ENCODE assay signal across 1 cellular context in the genomic region with DNA sequence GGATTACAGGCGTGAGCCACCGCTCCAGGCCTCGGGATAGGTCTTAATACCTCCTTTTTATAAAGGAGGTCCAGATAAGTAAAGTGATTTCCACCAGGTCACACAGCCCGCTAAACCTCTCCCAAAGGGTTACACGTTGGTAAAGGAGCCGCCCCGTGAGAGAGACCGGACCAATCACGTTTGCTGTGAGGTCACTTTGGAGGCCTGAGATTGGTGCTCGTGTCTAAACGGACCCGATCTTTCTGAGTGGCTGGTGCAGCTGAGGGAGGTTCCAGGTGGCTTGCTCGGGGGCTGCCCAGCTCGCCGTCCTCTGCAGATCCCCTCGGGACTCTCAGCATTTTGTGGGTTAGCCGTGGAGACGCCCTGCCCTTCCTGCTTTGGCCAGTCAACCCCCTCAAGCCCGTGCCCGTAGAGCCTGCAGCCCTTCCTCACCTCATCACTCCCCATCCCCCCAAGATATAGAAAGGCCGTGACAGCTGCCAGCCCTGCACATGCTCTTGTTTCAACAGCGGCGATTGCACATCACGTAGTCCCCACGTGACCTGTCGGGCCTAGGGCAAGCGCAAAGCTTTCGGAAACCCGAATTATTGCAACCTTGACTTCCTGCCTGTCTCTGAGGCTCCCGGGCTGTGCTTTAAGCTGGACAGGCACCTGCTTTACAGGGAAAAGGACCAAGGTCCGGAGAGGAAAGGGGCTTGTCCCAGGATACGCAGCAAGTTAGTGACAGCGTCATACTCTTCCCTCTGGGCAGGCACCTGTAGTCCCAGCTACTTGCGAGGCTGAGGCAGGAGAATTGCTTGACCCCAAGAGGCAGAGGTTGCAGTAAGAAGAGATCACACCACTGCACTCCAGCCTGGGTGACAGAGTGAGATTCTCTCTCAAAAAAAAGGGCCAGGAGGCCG.
A peak's percentile ranks its signal among the peaks of the same experiment; 100 is the strongest.
TF ChIP-seq lines count a peak whose summit lies in the region.

No MANE protein-coding gene starts in this region.

TF ChIP-seq in HEK293, 187 proteins besides CTCF, POLR2A, EP300 and RAD21 (continued from another document and continues in another):
- TF ChIP-seq, protein P1, sequence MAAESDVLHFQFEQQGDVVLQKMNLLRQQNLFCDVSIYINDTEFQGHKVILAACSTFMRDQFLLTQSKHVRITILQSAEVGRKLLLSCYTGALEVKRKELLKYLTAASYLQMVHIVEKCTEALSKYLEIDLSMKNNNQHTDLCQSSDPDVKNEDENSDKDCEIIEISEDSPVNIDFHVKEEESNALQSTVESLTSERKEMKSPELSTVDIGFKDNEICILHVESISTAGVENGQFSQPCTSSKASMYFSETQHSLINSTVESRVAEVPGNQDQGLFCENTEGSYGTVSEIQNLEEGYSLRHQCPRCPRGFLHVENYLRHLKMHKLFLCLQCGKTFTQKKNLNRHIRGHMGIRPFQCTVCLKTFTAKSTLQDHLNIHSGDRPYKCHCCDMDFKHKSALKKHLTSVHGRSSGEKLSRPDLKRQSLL (tag by site-specific recombination; IDR thresholded peaks at IDR 0.05) = no peak
- TF ChIP-seq, protein P2, sequence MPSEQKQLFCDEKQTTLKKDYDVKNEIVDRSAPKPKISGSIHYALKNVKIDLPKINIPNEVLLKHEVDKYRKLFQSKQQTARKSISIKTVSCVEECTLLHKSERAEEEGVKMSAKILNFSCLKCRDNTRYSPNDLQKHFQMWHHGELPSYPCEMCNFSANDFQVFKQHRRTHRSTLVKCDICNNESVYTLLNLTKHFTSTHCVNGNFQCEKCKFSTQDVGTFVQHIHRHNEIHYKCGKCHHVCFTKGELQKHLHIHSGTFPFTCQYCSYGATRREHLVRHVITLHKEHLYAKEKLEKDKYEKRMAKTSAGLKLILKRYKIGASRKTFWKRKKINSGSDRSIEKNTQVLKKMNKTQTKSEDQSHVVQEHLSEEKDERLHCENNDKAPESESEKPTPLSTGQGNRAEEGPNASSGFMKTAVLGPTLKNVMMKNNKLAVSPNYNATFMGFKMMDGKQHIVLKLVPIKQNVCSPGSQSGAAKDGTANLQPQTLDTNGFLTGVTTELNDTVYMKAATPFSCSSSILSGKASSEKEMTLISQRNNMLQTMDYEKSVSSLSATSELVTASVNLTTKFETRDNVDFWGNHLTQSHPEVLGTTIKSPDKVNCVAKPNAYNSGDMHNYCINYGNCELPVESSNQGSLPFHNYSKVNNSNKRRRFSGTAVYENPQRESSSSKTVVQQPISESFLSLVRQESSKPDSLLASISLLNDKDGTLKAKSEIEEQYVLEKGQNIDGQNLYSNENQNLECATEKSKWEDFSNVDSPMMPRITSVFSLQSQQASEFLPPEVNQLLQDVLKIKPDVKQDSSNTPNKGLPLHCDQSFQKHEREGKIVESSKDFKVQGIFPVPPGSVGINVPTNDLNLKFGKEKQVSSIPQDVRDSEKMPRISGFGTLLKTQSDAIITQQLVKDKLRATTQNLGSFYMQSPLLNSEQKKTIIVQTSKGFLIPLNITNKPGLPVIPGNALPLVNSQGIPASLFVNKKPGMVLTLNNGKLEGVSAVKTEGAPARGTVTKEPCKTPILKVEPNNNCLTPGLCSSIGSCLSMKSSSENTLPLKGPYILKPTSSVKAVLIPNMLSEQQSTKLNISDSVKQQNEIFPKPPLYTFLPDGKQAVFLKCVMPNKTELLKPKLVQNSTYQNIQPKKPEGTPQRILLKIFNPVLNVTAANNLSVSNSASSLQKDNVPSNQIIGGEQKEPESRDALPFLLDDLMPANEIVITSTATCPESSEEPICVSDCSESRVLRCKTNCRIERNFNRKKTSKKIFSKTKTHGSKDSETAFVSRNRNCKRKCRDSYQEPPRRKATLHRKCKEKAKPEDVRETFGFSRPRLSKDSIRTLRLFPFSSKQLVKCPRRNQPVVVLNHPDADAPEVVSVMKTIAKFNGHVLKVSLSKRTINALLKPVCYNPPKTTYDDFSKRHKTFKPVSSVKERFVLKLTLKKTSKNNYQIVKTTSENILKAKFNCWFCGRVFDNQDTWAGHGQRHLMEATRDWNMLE (tag by site-specific recombination; conservative IDR thresholded peaks at IDR 0.05; ENCODE audit: low read depth) = peak; percentile 51; the same call in 1 of the 2 replicates
- TF ChIP-seq, protein P3, sequence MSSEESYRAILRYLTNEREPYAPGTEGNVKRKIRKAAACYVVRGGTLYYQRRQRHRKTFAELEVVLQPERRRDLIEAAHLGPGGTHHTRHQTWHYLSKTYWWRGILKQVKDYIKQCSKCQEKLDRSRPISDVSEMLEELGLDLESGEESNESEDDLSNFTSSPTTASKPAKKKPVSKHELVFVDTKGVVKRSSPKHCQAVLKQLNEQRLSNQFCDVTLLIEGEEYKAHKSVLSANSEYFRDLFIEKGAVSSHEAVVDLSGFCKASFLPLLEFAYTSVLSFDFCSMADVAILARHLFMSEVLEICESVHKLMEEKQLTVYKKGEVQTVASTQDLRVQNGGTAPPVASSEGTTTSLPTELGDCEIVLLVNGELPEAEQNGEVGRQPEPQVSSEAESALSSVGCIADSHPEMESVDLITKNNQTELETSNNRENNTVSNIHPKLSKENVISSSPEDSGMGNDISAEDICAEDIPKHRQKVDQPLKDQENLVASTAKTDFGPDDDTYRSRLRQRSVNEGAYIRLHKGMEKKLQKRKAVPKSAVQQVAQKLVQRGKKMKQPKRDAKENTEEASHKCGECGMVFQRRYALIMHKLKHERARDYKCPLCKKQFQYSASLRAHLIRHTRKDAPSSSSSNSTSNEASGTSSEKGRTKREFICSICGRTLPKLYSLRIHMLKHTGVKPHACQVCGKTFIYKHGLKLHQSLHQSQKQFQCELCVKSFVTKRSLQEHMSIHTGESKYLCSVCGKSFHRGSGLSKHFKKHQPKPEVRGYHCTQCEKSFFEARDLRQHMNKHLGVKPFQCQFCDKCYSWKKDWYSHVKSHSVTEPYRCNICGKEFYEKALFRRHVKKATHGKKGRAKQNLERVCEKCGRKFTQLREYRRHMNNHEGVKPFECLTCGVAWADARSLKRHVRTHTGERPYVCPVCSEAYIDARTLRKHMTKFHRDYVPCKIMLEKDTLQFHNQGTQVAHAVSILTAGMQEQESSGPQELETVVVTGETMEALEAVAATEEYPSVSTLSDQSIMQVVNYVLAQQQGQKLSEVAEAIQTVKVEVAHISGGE (tag by site-specific recombination; conservative IDR thresholded peaks at IDR 0.05; ENCODE audit: low read depth) = 0 out of 2 replicates have a peak, but pooled peaks have one; percentile 14
- TF ChIP-seq TCF7L2 (IDR thresholded peaks at IDR 0.05; ENCODE audit: borderline replicate concordance, low read depth, low read length) = no peak
- TF ChIP-seq, protein P4, sequence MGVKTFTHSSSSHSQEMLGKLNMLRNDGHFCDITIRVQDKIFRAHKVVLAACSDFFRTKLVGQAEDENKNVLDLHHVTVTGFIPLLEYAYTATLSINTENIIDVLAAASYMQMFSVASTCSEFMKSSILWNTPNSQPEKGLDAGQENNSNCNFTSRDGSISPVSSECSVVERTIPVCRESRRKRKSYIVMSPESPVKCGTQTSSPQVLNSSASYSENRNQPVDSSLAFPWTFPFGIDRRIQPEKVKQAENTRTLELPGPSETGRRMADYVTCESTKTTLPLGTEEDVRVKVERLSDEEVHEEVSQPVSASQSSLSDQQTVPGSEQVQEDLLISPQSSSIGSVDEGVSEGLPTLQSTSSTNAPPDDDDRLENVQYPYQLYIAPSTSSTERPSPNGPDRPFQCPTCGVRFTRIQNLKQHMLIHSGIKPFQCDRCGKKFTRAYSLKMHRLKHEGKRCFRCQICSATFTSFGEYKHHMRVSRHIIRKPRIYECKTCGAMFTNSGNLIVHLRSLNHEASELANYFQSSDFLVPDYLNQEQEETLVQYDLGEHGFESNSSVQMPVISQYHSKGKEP (tag by site-specific recombination; IDR thresholded peaks at IDR 0.05) = peak; percentile 87
- peak; percentile 93 for TF ChIP-seq ZXDB (tag by site-specific recombination; IDR thresholded peaks at IDR 0.05)
- TF ChIP-seq, protein P5, sequence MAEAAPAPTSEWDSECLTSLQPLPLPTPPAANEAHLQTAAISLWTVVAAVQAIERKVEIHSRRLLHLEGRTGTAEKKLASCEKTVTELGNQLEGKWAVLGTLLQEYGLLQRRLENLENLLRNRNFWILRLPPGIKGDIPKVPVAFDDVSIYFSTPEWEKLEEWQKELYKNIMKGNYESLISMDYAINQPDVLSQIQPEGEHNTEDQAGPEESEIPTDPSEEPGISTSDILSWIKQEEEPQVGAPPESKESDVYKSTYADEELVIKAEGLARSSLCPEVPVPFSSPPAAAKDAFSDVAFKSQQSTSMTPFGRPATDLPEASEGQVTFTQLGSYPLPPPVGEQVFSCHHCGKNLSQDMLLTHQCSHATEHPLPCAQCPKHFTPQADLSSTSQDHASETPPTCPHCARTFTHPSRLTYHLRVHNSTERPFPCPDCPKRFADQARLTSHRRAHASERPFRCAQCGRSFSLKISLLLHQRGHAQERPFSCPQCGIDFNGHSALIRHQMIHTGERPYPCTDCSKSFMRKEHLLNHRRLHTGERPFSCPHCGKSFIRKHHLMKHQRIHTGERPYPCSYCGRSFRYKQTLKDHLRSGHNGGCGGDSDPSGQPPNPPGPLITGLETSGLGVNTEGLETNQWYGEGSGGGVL (tag by site-specific recombination; IDR thresholded peaks at IDR 0.05) = peak; percentile 83
- TF ChIP-seq ZNF555 (tag by site-specific recombination; conservative IDR thresholded peaks at IDR 0.05) = no peak
- no peak for TF ChIP-seq ZNF571 (tag by site-specific recombination; IDR thresholded peaks at IDR 0.05)
- TF ChIP-seq ZNF24 (tag by site-specific recombination; IDR thresholded peaks at IDR 0.05) = peak; percentile 93
- no peak for TF ChIP-seq ZNF112 (tag by site-specific recombination; IDR thresholded peaks at IDR 0.05)
- TF ChIP-seq, protein P6, sequence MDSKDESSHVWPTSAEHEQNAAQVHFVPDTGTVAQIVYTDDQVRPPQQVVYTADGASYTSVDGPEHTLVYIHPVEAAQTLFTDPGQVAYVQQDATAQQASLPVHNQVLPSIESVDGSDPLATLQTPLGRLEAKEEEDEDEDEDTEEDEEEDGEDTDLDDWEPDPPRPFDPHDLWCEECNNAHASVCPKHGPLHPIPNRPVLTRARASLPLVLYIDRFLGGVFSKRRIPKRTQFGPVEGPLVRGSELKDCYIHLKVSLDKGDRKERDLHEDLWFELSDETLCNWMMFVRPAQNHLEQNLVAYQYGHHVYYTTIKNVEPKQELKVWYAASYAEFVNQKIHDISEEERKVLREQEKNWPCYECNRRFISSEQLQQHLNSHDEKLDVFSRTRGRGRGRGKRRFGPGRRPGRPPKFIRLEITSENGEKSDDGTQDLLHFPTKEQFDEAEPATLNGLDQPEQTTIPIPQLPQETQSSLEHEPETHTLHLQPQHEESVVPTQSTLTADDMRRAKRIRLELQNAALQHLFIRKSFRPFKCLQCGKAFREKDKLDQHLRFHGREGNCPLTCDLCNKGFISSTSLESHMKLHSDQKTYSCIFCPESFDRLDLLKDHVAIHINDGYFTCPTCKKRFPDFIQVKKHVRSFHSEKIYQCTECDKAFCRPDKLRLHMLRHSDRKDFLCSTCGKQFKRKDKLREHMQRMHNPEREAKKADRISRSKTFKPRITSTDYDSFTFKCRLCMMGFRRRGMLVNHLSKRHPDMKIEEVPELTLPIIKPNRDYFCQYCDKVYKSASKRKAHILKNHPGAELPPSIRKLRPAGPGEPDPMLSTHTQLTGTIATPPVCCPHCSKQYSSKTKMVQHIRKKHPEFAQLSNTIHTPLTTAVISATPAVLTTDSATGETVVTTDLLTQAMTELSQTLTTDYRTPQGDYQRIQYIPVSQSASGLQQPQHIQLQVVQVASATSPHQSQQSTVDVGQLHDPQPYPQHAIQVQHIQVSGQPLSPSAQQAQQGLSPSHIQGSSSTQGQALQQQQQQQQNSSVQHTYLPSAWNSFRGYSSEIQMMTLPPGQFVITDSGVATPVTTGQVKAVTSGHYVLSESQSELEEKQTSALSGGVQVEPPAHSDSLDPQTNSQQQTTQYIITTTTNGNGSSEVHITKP (tag by site-specific recombination; IDR thresholded peaks at IDR 0.05) = peak; percentile 98
- TF ChIP-seq WT1 (tag by site-specific recombination; IDR thresholded peaks at IDR 0.05) = peak; percentile 25; the same call in 1 of the 2 replicates
- TF ChIP-seq, protein P7, sequence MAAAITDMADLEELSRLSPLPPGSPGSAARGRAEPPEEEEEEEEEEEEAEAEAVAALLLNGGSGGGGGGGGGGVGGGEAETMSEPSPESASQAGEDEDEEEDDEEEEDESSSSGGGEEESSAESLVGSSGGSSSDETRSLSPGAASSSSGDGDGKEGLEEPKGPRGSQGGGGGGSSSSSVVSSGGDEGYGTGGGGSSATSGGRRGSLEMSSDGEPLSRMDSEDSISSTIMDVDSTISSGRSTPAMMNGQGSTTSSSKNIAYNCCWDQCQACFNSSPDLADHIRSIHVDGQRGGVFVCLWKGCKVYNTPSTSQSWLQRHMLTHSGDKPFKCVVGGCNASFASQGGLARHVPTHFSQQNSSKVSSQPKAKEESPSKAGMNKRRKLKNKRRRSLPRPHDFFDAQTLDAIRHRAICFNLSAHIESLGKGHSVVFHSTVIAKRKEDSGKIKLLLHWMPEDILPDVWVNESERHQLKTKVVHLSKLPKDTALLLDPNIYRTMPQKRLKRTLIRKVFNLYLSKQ (tag by site-specific recombination; IDR thresholded peaks at IDR 0.05; ENCODE audit: borderline replicate concordance) = no peak
- TF ChIP-seq, protein P8, sequence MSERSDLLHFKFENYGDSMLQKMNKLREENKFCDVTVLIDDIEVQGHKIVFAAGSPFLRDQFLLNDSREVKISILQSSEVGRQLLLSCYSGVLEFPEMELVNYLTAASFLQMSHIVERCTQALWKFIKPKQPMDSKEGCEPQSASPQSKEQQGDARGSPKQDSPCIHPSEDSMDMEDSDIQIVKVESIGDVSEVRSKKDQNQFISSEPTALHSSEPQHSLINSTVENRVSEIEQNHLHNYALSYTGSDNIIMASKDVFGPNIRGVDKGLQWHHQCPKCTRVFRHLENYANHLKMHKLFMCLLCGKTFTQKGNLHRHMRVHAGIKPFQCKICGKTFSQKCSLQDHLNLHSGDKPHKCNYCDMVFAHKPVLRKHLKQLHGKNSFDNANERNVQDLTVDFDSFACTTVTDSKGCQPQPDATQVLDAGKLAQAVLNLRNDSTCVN (tag by site-specific recombination; optimal IDR thresholded peaks at IDR 0.05) = peak; percentile 55
- no peak for TF ChIP-seq FEZF1 (tag by site-specific recombination; IDR thresholded peaks at IDR 0.05)
- no peak for TF ChIP-seq ZNF23 (tag by site-specific recombination; IDR thresholded peaks at IDR 0.05; ENCODE audit: borderline replicate concordance)
- TF ChIP-seq ZNF529 (tag by site-specific recombination; IDR thresholded peaks at IDR 0.05; ENCODE audit: insufficient replicate concordance) = no peak
- TF ChIP-seq, protein P9, sequence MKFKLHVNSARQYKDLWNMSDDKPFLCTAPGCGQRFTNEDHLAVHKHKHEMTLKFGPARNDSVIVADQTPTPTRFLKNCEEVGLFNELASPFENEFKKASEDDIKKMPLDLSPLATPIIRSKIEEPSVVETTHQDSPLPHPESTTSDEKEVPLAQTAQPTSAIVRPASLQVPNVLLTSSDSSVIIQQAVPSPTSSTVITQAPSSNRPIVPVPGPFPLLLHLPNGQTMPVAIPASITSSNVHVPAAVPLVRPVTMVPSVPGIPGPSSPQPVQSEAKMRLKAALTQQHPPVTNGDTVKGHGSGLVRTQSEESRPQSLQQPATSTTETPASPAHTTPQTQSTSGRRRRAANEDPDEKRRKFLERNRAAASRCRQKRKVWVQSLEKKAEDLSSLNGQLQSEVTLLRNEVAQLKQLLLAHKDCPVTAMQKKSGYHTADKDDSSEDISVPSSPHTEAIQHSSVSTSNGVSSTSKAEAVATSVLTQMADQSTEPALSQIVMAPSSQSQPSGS (tag by site-specific recombination; IDR thresholded peaks at IDR 0.05; ENCODE audit: low read depth) = peak; percentile 75
- TF ChIP-seq ZNF239 (tag by site-specific recombination; IDR thresholded peaks at IDR 0.05) = 0 out of 2 replicates have a peak, but pooled peaks have one; percentile 24
- TF ChIP-seq GLIS1 (tag by site-specific recombination; IDR thresholded peaks at IDR 0.05) = peak; percentile 30; the same call in 1 of the 2 replicates
- TF ChIP-seq ZNF221 (tag by site-specific recombination; IDR thresholded peaks at IDR 0.05; ENCODE audit: borderline replicate concordance) = no peak
- peak; percentile 69; the same call in 1 of the 2 replicates for TF ChIP-seq KLF16 (tag by site-specific recombination; IDR thresholded peaks at IDR 0.05)
- peak; percentile 80 for TF ChIP-seq ZSCAN30 (tag by site-specific recombination; IDR thresholded peaks at IDR 0.05)
- TF ChIP-seq SCRT1 (tag by site-specific recombination; IDR thresholded peaks at IDR 0.05; ENCODE audit: borderline replicate concordance) = peak; percentile 80
- no peak for TF ChIP-seq ZNF48 (tag by site-specific recombination; IDR thresholded peaks at IDR 0.05)
